Comparison of ENCODE assay signal across 8 cellular contexts in genomic region chr15:70762469-70763119, GRCh38. TPM values are rescaled to one million over a fixed set of nuclear protein-coding genes. Genes with fewer than 3 reads are reported as not detected.
A peak's percentile ranks its signal among the peaks of the same experiment; 100 is the strongest.
DNase-seq lines count a peak whose midpoint lies in the region; ATAC-seq and TF ChIP-seq lines count a peak whose summit lies in the region.

No MANE protein-coding gene starts in this region.

- H3K27ac Mint-ChIP-seq in memory B cell: no peak overlapping the region

- no peaks in the 10 kb centered on the region for H3K36me3 Mint-ChIP-seq in memory B cell

- WGBS in transverse colon (ENCODE audit: low coverage in 1 of 2), 2 donors: 10 to 11% methylated on average over 9 to 45 of the region's 45 CpGs

- ATAC-seq in HG02642 (IDR thresholded peaks at IDR 0.05; ENCODE audit: poor library complexity, unreplicated experiment): peak; percentile 26
- ATAC-seq in memory B cell (ENCODE audit: low read depth): no peak
- no peak for ATAC-seq in GM21360 (IDR thresholded peaks at IDR 0.05; ENCODE audit: unreplicated experiment)

- H3K27me3 Mint-ChIP-seq in memory B cell: peaks cover 4% of the 10 kb centered on the region

- peak overlapping the region; percentile 92 to 98 (median 94) for H3K27ac ChIP-seq in transverse colon

- DNase-seq in Daoy (ENCODE audit: low read depth) (peak; percentile 59), SW480 (ENCODE audit: low spot score) (peak; percentile 46), dermis blood vessel endothelial cell (peak; percentile 58), memory B cell (ENCODE audit: low spot score in 2 of 2) (peak in 1 of 2 donors; percentile 32), transverse colon (peak; percentile 50), NCI-H128 (lab: John Stamatoyannopoulos, UW; ENCODE audit: unreplicated experiment) (no peak)

- peak overlapping the region; percentile 69 to 93 (median 84) for H3K4me3 ChIP-seq in transverse colon

- intact Hi-C loops in transverse colon (cut with DNase I; ENCODE audit: low total_unique reads): no loop called here

- peaks cover 6% of the 10 kb centered on the region for H3K4me1 Mint-ChIP-seq in memory B cell

- peak overlapping the region; percentile 80 for H3K4me3 Mint-ChIP-seq in memory B cell

- no peaks in the 10 kb centered on the region for H3K36me3 ChIP-seq in transverse colon

- in situ Hi-C loops in transverse colon (cut with MboI; ENCODE audit: low pct_ligation_motif_present in 1 of 4, low pct_unique_long_range_greater_than_20kb in 1 of 4, low sequenced_read_pairs in 3 of 4): no loop called here

- H3K27me3 ChIP-seq in transverse colon: peaks cover 3% of the 10 kb centered on the region

- H3K9me3 Mint-ChIP-seq in memory B cell: no peaks in the 10 kb centered on the region

- H3K4me1 ChIP-seq in transverse colon: peaks cover 0 to 36% (median 11%) of the 10 kb centered on the region in 4 donors

- TF ChIP-seq CTCF in transverse colon (IDR thresholded peaks at IDR 0.05): no peak

- peak; percentile 25 for TF ChIP-seq POLR2A in transverse colon (IDR thresholded peaks at IDR 0.05)

- H3K9me3 ChIP-seq in transverse colon: no peaks in the 10 kb centered on the region

- no peak for TF ChIP-seq EP300 in transverse colon (IDR thresholded peaks at IDR 0.05; ENCODE audit: low read depth)

RNA-seq across cellular contexts. Expression of gene UACA, which starts 0.8 kb away (rescaled TPM):
- 16.0 and 19.6 TPM in 2 replicates for total RNA-seq in Daoy (2014; rRNA removed; shearing (Covaris generic))
- 170 and 185 TPM in 2 replicates for total RNA-seq in dermis blood vessel endothelial cell
- 10 to 100 TPM; 19.5 to 90.5 (median 40.8) TPM for total RNA-seq in transverse colon
